ENCODE assay signal across 8 cellular contexts in genomic region chr10:124648131-124648475, GRCh38.
DNase-seq lines count a peak whose midpoint lies in the region; ATAC-seq lines count a peak whose summit lies in the region.

No MANE protein-coding gene starts in this region.

- H3K27ac ChIP-seq in layer of hippocampus (ENCODE audit: low read depth, low read length): peak overlapping the region; percentile 90

- peak; percentile 1 for ATAC-seq in stimulated activated naive CD8-positive, alpha-beta T cell treated with anti-CD3 and anti-CD28 coated beads, Interleukin-15, amount 100 ng/mL, for 72 hours

- no peaks in the 10 kb centered on the region for H3K27me3 Mint-ChIP-seq in T-helper 1 cell treated with Interleukin-12 subunit alpha and Interleukin-12 subunit beta and Interleukin-4 antibody, amounts not matched to agents 30 μg/mL and 1 μg/mL, for 36 hours (ENCODE audit: low read depth)
- no peaks in the 10 kb centered on the region for H3K27me3 Mint-ChIP-seq in activated T-helper 1 cell treated with anti-CD3 and anti-CD28 coated beads, Interleukin-12 subunit alpha, Interleukin-12 subunit beta, Interleukin-2, Interleukin-4 antibody, amounts not matched to agents 30 ng/mL and 10 ng/mL and 1 ng/mL, durations not matched to agents 14 hours and 24 hours and 36 hours (ENCODE audit: insufficient read depth)
- no peaks in the 10 kb centered on the region for H3K27me3 Mint-ChIP-seq in stimulated activated naive CD8-positive, alpha-beta T cell treated with anti-CD3 and anti-CD28 coated beads, Interleukin-15, amount 100 ng/mL, for 72 hours

- H3K4me1 Mint-ChIP-seq in T-helper 1 cell treated with Interleukin-12 subunit alpha and Interleukin-12 subunit beta and Interleukin-4 antibody, amounts not matched to agents 30 μg/mL and 1 μg/mL, for 36 hours (ENCODE audit: low read depth): peaks cover 71% of the 10 kb centered on the region
- H3K4me1 Mint-ChIP-seq in activated T-helper 1 cell treated with anti-CD3 and anti-CD28 coated beads, Interleukin-12 subunit alpha, Interleukin-12 subunit beta, Interleukin-2, Interleukin-4 antibody, amounts not matched to agents 30 ng/mL and 10 ng/mL and 1 ng/mL, durations not matched to agents 14 hours and 24 hours and 36 hours (ENCODE audit: low read depth): peaks cover 73% of the 10 kb centered on the region
- peaks cover 97% of the 10 kb centered on the region for H3K4me1 Mint-ChIP-seq in stimulated activated naive CD8-positive, alpha-beta T cell treated with anti-CD3 and anti-CD28 coated beads, Interleukin-15, amount 100 ng/mL, for 72 hours

- H3K27me3 ChIP-seq in layer of hippocampus (ENCODE audit: control insufficient read depth, insufficient read depth, low read length): no peaks in the 10 kb centered on the region

- intact Hi-C loops in activated T-helper 1 cell treated with anti-CD3 and anti-CD28 coated beads, Interleukin-12 subunit alpha, Interleukin-12 subunit beta, Interleukin-2, Interleukin-4 antibody, amounts not matched to agents 30 ng/mL and 10 ng/mL and 1 ng/mL, durations not matched to agents 14 hours and 24 hours and 36 hours (cut with micrococcal nuclease): loop anchor here (1.0 to 2.0 kb wide), 8 partner anchors 21 to 97 kb away; no protein-coding TSS in a partner anchor

- peak overlapping the region; percentile 64 for H3K4me3 Mint-ChIP-seq in T-helper 1 cell treated with Interleukin-12 subunit alpha and Interleukin-12 subunit beta and Interleukin-4 antibody, amounts not matched to agents 30 μg/mL and 1 μg/mL, for 36 hours
- peak overlapping the region; percentile 64 for H3K4me3 Mint-ChIP-seq in activated T-helper 1 cell treated with anti-CD3 and anti-CD28 coated beads, Interleukin-12 subunit alpha, Interleukin-12 subunit beta, Interleukin-2, Interleukin-4 antibody, amounts not matched to agents 30 ng/mL and 10 ng/mL and 1 ng/mL, durations not matched to agents 14 hours and 24 hours and 36 hours
- H3K4me3 Mint-ChIP-seq in stimulated activated naive CD8-positive, alpha-beta T cell treated with anti-CD3 and anti-CD28 coated beads, Interleukin-15, amount 100 ng/mL, for 72 hours: peak overlapping the region; percentile 43 to 70

- DNase-seq in T-helper 1 cell (no peak), SIG-M5 (lab: John Stamatoyannopoulos, UW) (no peak), hypothalamus (lab: John Stamatoyannopoulos, UW) (no peak), NCI-H774 (lab: John Stamatoyannopoulos, UW) (no peak)
- DNase-seq in activated T-helper 1 cell treated with anti-CD3 and anti-CD28 coated beads, Interleukin-12 subunit alpha, Interleukin-12 subunit beta, Interleukin-2, Interleukin-4 antibody, amounts not matched to agents 30 ng/mL and 10 ng/mL and 1 ng/mL, durations not matched to agents 14 hours and 24 hours and 36 hours (ENCODE audit: low spot score): no peak
- no peak for DNase-seq in stimulated activated naive CD8-positive, alpha-beta T cell treated with anti-CD3 and anti-CD28 coated beads, Interleukin-15, amount 100 ng/mL, for 72 hours

- H3K36me3 Mint-ChIP-seq in T-helper 1 cell treated with Interleukin-12 subunit alpha and Interleukin-12 subunit beta and Interleukin-4 antibody, amounts not matched to agents 30 μg/mL and 1 μg/mL, for 36 hours (ENCODE audit: low read depth): peaks cover 14% of the 10 kb centered on the region
- H3K36me3 Mint-ChIP-seq in activated T-helper 1 cell treated with anti-CD3 and anti-CD28 coated beads, Interleukin-12 subunit alpha, Interleukin-12 subunit beta, Interleukin-2, Interleukin-4 antibody, amounts not matched to agents 30 ng/mL and 10 ng/mL and 1 ng/mL, durations not matched to agents 14 hours and 24 hours and 36 hours (ENCODE audit: low read depth): peaks cover 13% of the 10 kb centered on the region

- no peaks in the 10 kb centered on the region for H3K9me3 Mint-ChIP-seq in T-helper 1 cell treated with Interleukin-12 subunit alpha and Interleukin-12 subunit beta and Interleukin-4 antibody, amounts not matched to agents 30 μg/mL and 1 μg/mL, for 36 hours
- H3K9me3 Mint-ChIP-seq in activated T-helper 1 cell treated with anti-CD3 and anti-CD28 coated beads, Interleukin-12 subunit alpha, Interleukin-12 subunit beta, Interleukin-2, Interleukin-4 antibody, amounts not matched to agents 30 ng/mL and 10 ng/mL and 1 ng/mL, durations not matched to agents 14 hours and 24 hours and 36 hours: no peaks in the 10 kb centered on the region
- H3K9me3 Mint-ChIP-seq in stimulated activated naive CD8-positive, alpha-beta T cell treated with anti-CD3 and anti-CD28 coated beads, Interleukin-15, amount 100 ng/mL, for 72 hours: no peaks in the 10 kb centered on the region

- H3K27ac Mint-ChIP-seq in T-helper 1 cell treated with Interleukin-12 subunit alpha and Interleukin-12 subunit beta and Interleukin-4 antibody, amounts not matched to agents 30 μg/mL and 1 μg/mL, for 36 hours: peak overlapping the region; percentile 94
- peak overlapping the region; percentile 85 for H3K27ac Mint-ChIP-seq in activated T-helper 1 cell treated with anti-CD3 and anti-CD28 coated beads, Interleukin-12 subunit alpha, Interleukin-12 subunit beta, Interleukin-2, Interleukin-4 antibody, amounts not matched to agents 30 ng/mL and 10 ng/mL and 1 ng/mL, durations not matched to agents 14 hours and 24 hours and 36 hours
- peak overlapping the region; percentile 25 to 59 for H3K27ac Mint-ChIP-seq in stimulated activated naive CD8-positive, alpha-beta T cell treated with anti-CD3 and anti-CD28 coated beads, Interleukin-15, amount 100 ng/mL, for 72 hours

Comparison
In these comparisons a context has a peak if more than half of its experiments do, and no peak if none do; other contexts are left out.
1. H3K27ac Mint-ChIP-seq: peak in every context shown above with its lines; median percentile 94 in T-helper 1 cell treated with Interleukin-12 subunit alpha and Interleukin-12 subunit beta and Interleukin-4 antibody, amounts not matched to agents 30 μg/mL and 1 μg/mL, for 36 hours; 85 in activated T-helper 1 cell treated with anti-CD3 and anti-CD28 coated beads, Interleukin-12 subunit alpha, Interleukin-12 subunit beta, Interleukin-2, Interleukin-4 antibody, amounts not matched to agents 30 ng/mL and 10 ng/mL and 1 ng/mL, durations not matched to agents 14 hours and 24 hours and 36 hours; 42 in stimulated activated naive CD8-positive, alpha-beta T cell treated with anti-CD3 and anti-CD28 coated beads, Interleukin-15, amount 100 ng/mL, for 72 hours.